ENCODE assay signal across 10 cellular contexts in the genomic region with DNA sequence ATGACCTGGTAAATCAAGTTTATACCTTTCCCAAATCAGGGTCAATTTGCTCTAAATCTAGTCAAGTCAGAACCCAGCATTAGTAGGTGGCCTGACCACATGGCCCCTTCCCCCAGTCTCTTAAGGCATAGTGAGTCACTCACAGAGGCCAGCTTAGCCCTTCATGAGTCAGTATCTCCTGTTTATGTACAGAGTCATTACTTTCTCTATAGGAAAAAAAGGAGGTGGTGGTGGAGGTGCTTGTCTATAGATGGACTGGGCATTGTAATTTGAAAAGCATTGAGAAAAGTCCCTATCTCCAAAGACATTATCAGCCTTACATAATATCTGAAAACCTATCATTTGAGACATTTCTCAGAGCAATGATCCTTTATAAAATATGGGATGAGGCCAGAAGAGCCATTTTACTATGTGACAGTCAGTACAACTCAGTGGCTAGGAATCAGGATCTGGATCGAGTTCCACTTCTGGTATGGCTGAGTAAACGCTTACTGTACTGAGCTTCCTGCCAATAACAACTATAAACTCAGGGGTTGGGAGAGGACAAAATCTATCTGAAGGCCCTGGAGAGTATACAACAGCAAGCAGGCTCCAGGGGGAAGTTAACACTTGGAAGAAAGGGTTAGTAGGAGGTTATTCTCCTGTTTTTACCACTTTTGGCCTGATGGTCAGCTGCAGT. TPM values are rescaled to one million over a fixed set of nuclear protein-coding genes. Genes with fewer than 3 reads are reported as not detected.
A peak's percentile ranks its signal among the peaks of the same experiment; 100 is the strongest.
DNase-seq lines count a peak whose midpoint lies in the region; ATAC-seq lines count a peak whose summit lies in the region.
"Had no signal": no experiment of that assay in that cellular context is flagged by ENCODE, and none has a peak within 500 bp of the region (broad histone marks: within the 10 kb centered on the region; RNA-seq: fewer than 3 reads in every experiment).

No MANE protein-coding gene starts in this region.

- POLR2A ChIA-PET in activated naive CD8-positive, alpha-beta T cell treated with anti-CD3 and anti-CD28 coated beads, Interleukin-2, amount 10 ng/mL, durations not matched to agents 7 days and 5 days (lab: Charles Lee) = no interaction called here

- no peak for ATAC-seq in activated naive CD8-positive, alpha-beta T cell treated with anti-CD3 and anti-CD28 coated beads, Interleukin-2, amount 10 ng/mL, durations not matched to agents 7 days and 5 days (ENCODE audit: low read depth)
- ATAC-seq in HG03139 (IDR thresholded peaks at IDR 0.05; ENCODE audit: unreplicated experiment) (no peak), GM21529 (IDR thresholded peaks at IDR 0.05; ENCODE audit: unreplicated experiment) (no peak), HG03095 (IDR thresholded peaks at IDR 0.05; ENCODE audit: unreplicated experiment) (no peak)

- DNase-seq in AG08396 (ENCODE audit: low spot score) = peak; percentile 79
- peak; percentile 42 for DNase-seq in HK-2 (ENCODE audit: unreplicated experiment)
- no peak for DNase-seq in activated naive CD8-positive, alpha-beta T cell treated with anti-CD3 and anti-CD28 coated beads, Interleukin-2, amount 10 ng/mL, durations not matched to agents 7 days and 5 days
- peak; percentile 93 for DNase-seq in kidney glomerular epithelial cell (lab: John Stamatoyannopoulos, UW)
- DNase-seq in T-helper 1 cell = no peak
- DNase-seq: activated B cell treated with CpG ODN at 0.5 μM for 24 hours, dorsolateral prefrontal cortex had no signal

- no peak overlapping the region for H3K4me3 Mint-ChIP-seq in activated naive CD8-positive, alpha-beta T cell treated with anti-CD3 and anti-CD28 coated beads, Interleukin-2, amount 10 ng/mL, durations not matched to agents 7 days and 5 days
- H3K4me3 Mint-ChIP-seq: activated B cell treated with CpG ODN at 0.5 μM for 24 hours had no signal

- H3K4me1 Mint-ChIP-seq in activated naive CD8-positive, alpha-beta T cell treated with anti-CD3 and anti-CD28 coated beads, Interleukin-2, amount 10 ng/mL, durations not matched to agents 7 days and 5 days = peaks cover 5% of the 10 kb centered on the region
- H3K4me1 Mint-ChIP-seq: activated B cell treated with CpG ODN at 0.5 μM for 24 hours had no signal

- peaks cover 3% of the 10 kb centered on the region for H3K36me3 Mint-ChIP-seq in activated naive CD8-positive, alpha-beta T cell treated with anti-CD3 and anti-CD28 coated beads, Interleukin-2, amount 10 ng/mL, durations not matched to agents 7 days and 5 days

- peak overlapping the region; percentile 60 for H3K27ac Mint-ChIP-seq in activated naive CD8-positive, alpha-beta T cell treated with anti-CD3 and anti-CD28 coated beads, Interleukin-2, amount 10 ng/mL, durations not matched to agents 7 days and 5 days
- H3K27ac Mint-ChIP-seq: activated B cell treated with CpG ODN at 0.5 μM for 24 hours had no signal

- peaks cover 13% of the 10 kb centered on the region for H3K9me3 Mint-ChIP-seq in activated naive CD8-positive, alpha-beta T cell treated with anti-CD3 and anti-CD28 coated beads, Interleukin-2, amount 10 ng/mL, durations not matched to agents 7 days and 5 days

- H3K27me3 Mint-ChIP-seq in activated naive CD8-positive, alpha-beta T cell treated with anti-CD3 and anti-CD28 coated beads, Interleukin-2, amount 10 ng/mL, durations not matched to agents 7 days and 5 days = peaks cover 1% of the 10 kb centered on the region

RNA-seq across cellular contexts. Expression of gene SIGLEC15, which starts 22.5 kb away (rescaled TPM):
- total RNA-seq in activated naive CD8-positive, alpha-beta T cell treated with anti-CD3 and anti-CD28 coated beads, Interleukin-2, amount 10 ng/mL, durations not matched to agents 7 days and 5 days = not detected
- total RNA-seq: activated B cell treated with CpG ODN at 0.5 μM for 24 hours had no signal

Comparison
In these comparisons a context has a peak if more than half of its experiments do, and no peak if none do; other contexts are left out.
1. DNase-seq: peak in AG08396 (single experiment), HK-2 (single experiment) and kidney glomerular epithelial cell (single experiment); none in activated naive CD8-positive, alpha-beta T cell treated with anti-CD3 and anti-CD28 coated beads, Interleukin-2, amount 10 ng/mL, durations not matched to agents 7 days and 5 days (single experiment) and T-helper 1 cell (0 of 5).